8 cellular contexts compared by ENCODE assay signal in genomic region chr2:176122633-176123482, GRCh38. TPM values are rescaled to one million over a fixed set of nuclear protein-coding genes. Genes with fewer than 3 reads are reported as not detected.
DNase-seq lines count a peak whose midpoint lies in the region; ATAC-seq and TF ChIP-seq lines count a peak whose summit lies in the region.

Gene HOXD9 (plus strand): TSS chr2:176122719. CDS start chr2:176122769, 50 bp downstream.

- peaks cover 100% of the 10 kb centered on the region for H3K27me3 ChIP-seq in HUES6 (ENCODE audit: control insufficient read depth, insufficient read depth, low read length)
- H3K27me3 ChIP-seq in uterus = no peaks in the 10 kb centered on the region

- peak within 1 kb of the TSS; percentile 59 for H3K4me3 Mint-ChIP-seq in dendritic cell treated with granulocyte-macrophage colony-stimulating factor and Interleukin-4, amounts not matched to agents 40 ng/mL and 50 ng/mL, for 4 days

- no peaks in the 10 kb centered on the region for H3K9me3 ChIP-seq in HUES6 (ENCODE audit: control insufficient read depth, insufficient read depth, low read depth, low read length)
- H3K9me3 ChIP-seq in mucosa of descending colon = no peaks in the 10 kb centered on the region
- no peaks in the 10 kb centered on the region for H3K9me3 ChIP-seq in uterus

- peak within 1 kb of the TSS; percentile 69 for H3K9ac ChIP-seq in HUES6 (ENCODE audit: low read length)

- TF ChIP-seq CTCF in mucosa of descending colon (IDR thresholded peaks at IDR 0.05) = no peak
- TF ChIP-seq CTCF in uterus (IDR thresholded peaks at IDR 0.05) = no peak

- no peak within 1 kb of the TSS for H3K27ac Mint-ChIP-seq in dendritic cell treated with granulocyte-macrophage colony-stimulating factor and Interleukin-4, amounts not matched to agents 40 ng/mL and 50 ng/mL, for 4 days

- DNase-seq in AG20443 (ENCODE audit: low spot score) = peak; percentile 83
- DNase-seq in mucosa of descending colon = peak; percentile 78 to 79 (median 78)
- peak; percentile 81 to 92 for DNase-seq in uterus
- no peak for DNase-seq in A172 (ENCODE audit: low spot score)
- no peak for DNase-seq in occipital lobe (lab: John Stamatoyannopoulos, UW)
- DNase-seq in SIG-M5 (lab: John Stamatoyannopoulos, UW) = no peak

- no peaks in the 10 kb centered on the region for H3K36me3 Mint-ChIP-seq in dendritic cell treated with granulocyte-macrophage colony-stimulating factor and Interleukin-4, amounts not matched to agents 40 ng/mL and 50 ng/mL, for 4 days (ENCODE audit: low read depth)

- 0 out of 2 replicates have a peak, but pooled peaks cover under 1% of the 10 kb centered on the region for H3K4me1 ChIP-seq in HUES6 (ENCODE audit: control insufficient read depth, insufficient read depth, low read length)
- peaks cover 10% of the 10 kb centered on the region for H3K4me1 ChIP-seq in mucosa of descending colon (ENCODE audit: low read depth)
- no peaks in the 10 kb centered on the region for H3K4me1 ChIP-seq in uterus

- peaks cover 93% of the 10 kb centered on the region for H3K27me3 Mint-ChIP-seq in dendritic cell treated with granulocyte-macrophage colony-stimulating factor and Interleukin-4, amounts not matched to agents 40 ng/mL and 50 ng/mL, for 4 days

- intact Hi-C loops in dendritic cell treated with granulocyte-macrophage colony-stimulating factor and Interleukin-4, amounts not matched to agents 40 ng/mL and 50 ng/mL, for 4 days (cut with micrococcal nuclease) = no loop called here
- intact Hi-C loops in mucosa of descending colon (cut with DNase I, micrococcal nuclease) = loop anchor here in 1 of 2 donors (10.0 kb wide), 2 partner anchors 692 to 1022 kb away; no protein-coding TSS in a partner anchor
- intact Hi-C loops in uterus (cut with DNase I; ENCODE audit: low total_unique reads) = loop anchor here (10.0 kb wide), 2 partner anchors 692 to 1142 kb away; partner anchors contain the start of gene NFE2L2

- TF ChIP-seq POLR2A in uterus (IDR thresholded peaks at IDR 0.05) = peak; percentile 70 to 78

- H3K36me3 ChIP-seq in HUES6 (ENCODE audit: control insufficient read depth, insufficient read depth, low read length) (no peaks in the 10 kb centered on the region), mucosa of descending colon (ENCODE audit: low read depth) (no peaks in the 10 kb centered on the region), uterus (no peaks in the 10 kb centered on the region)

- H3K4me1 Mint-ChIP-seq in dendritic cell treated with granulocyte-macrophage colony-stimulating factor and Interleukin-4, amounts not matched to agents 40 ng/mL and 50 ng/mL, for 4 days (ENCODE audit: low read depth) = peaks cover 31% of the 10 kb centered on the region

- H3K27ac ChIP-seq in HUES6 (ENCODE audit: low read depth, low read length) (peak within 1 kb of the TSS; percentile 2; the same call in 1 of the 2 replicates), uterus (peak within 1 kb of the TSS; percentile 98 to 99)

- no peaks in the 10 kb centered on the region for H3K9me3 Mint-ChIP-seq in dendritic cell treated with granulocyte-macrophage colony-stimulating factor and Interleukin-4, amounts not matched to agents 40 ng/mL and 50 ng/mL, for 4 days

- peak; percentile 78 for ATAC-seq in mucosa of descending colon

- H3K4me3 ChIP-seq in HUES6 (ENCODE audit: low read depth, low read length) (peak within 1 kb of the TSS; percentile 57), mucosa of descending colon (peak within 1 kb of the TSS; percentile 22), uterus (peak within 1 kb of the TSS; percentile 51 to 78)

RNA-seq across cellular contexts. Expression of gene HOXD9, which starts in this region (rescaled TPM):
- 1 to 10 TPM; 2.1 to 5.6 (median 2.2) TPM for total RNA-seq in mucosa of descending colon
- 10 to 100 TPM in 3 of 4 donors, 1 to 10 TPM in 1; 3.8 to 78.1 (median 46.4) TPM for total RNA-seq in uterus
- 2.8 and 3.6 TPM in 2 replicates for total RNA-seq in A172 (2014; rRNA removed; shearing (Covaris generic))
- not detected for total RNA-seq in occipital lobe

Comparison
In these comparisons a context has a peak if more than half of its experiments do, and no peak if none do; other contexts are left out.
1. DNase-seq: peak in AG20443 (single experiment), mucosa of descending colon (3 of 3) and uterus (2 of 2); none in A172 (single experiment), occipital lobe (single experiment) and SIG-M5 (single experiment).
2. Peak in every context shown above with its lines, with median percentiles within 50 percentile points of each other: H3K4me3 ChIP-seq.